29 cellular contexts compared by ENCODE assay signal in genomic region chr5:140973550-140973949, GRCh38. TPM values are rescaled to one million over a fixed set of nuclear protein-coding genes. Genes with fewer than 3 reads are reported as not detected.
"Had no signal": no experiment of that assay in that cellular context is flagged by ENCODE, and none has a peak within 500 bp of the region (broad histone marks: within the 10 kb centered on the region; RNA-seq: fewer than 3 reads in every experiment).

No MANE protein-coding gene starts in this region.

- H3K36me3 ChIP-seq: left lung, lower lobe of right lung, neural progenitor cell, neutrophil, ovary, right atrium auricular region, right lobe of liver, thyroid gland, transverse colon, upper lobe of left lung, vagina had no signal

- H3K4me3 ChIP-seq: left lung, lower lobe of right lung, neural progenitor cell, ovary, right atrium auricular region, right lobe of liver, smooth muscle cell, testis, thyroid gland, transverse colon, upper lobe of left lung, vagina had no signal

- ATAC-seq: left colon; left lung; lower lobe of right lung; natural killer cell; right lobe of liver; stimulated activated memory B cell treated with anti-CD40 and anti-IgM and Interleukin-4, amounts not matched to agents 10 μg/mL and 1 μg/mL and 100 μg/mL, for 72 hours; stimulated activated naive CD8-positive, alpha-beta T cell treated with anti-CD3 and anti-CD28 coated beads, Interleukin-15, amount 100 ng/mL, for 72 hours had no signal

- H3K9me3 ChIP-seq: left lung, lower lobe of right lung, neutrophil, ovary, right atrium auricular region, right lobe of liver, testis, thyroid gland, transverse colon, upper lobe of left lung, vagina had no signal

- H3K4me1 ChIP-seq: right atrium auricular region, thyroid gland, transverse colon, vagina had no signal

- H3K27ac ChIP-seq: left lung, lower lobe of right lung, neural progenitor cell, neutrophil, ovary, right atrium auricular region, right lobe of liver, testis, thyroid gland, transverse colon, upper lobe of left lung, vagina had no signal

- DNase-seq: hippocampal formation; kidney; left colon; left lung; lower lobe of right lung; mesendoderm; naive B cell; natural killer cell; nephron progenitor cell; ovary; right lobe of liver; stimulated activated CD4-positive, alpha-beta T cell treated with anti-CD3 and anti-CD28 coated beads, Interleukin-1b, Interleukin-23, amount 100 ng/mL, for 48 hours; stimulated activated CD4-positive, alpha-beta T cell treated with anti-CD3 and anti-CD28 coated beads, Interleukin-2, amount 100 ng/mL, for 48 hours; stimulated activated CD4-positive, alpha-beta T cell treated with anti-CD3 and anti-CD28 coated beads, Interleukin-4, amount 100 ng/mL, for 4 hours; stimulated activated CD8-positive, alpha-beta memory T cell treated with anti-CD3 and anti-CD28 coated beads, Interleukin-4, amount 100 ng/mL, for 48 hours; stimulated activated naive CD4-positive, alpha-beta T cell treated with Interleukin-2 at 50 U/mL for 16 hours; stimulated activated naive CD8-positive, alpha-beta T cell treated with anti-CD3 and anti-CD28 coated beads, Interleukin-15, amount 100 ng/mL, for 72 hours; substantia nigra; testis; thyroid gland; transverse colon; upper lobe of left lung had no signal

- H3K27me3 ChIP-seq: left lung, neutrophil, ovary, right atrium auricular region, right lobe of liver, testis, thyroid gland, transverse colon, upper lobe of left lung, vagina had no signal

RNA-seq across cellular contexts. Expression of gene PCDHAC2, which starts 7.3 kb away (rescaled TPM):
- total RNA-seq: mononuclear cell, natural killer cell had no signal

RNA-seq across cellular contexts. Expression of gene PCDHAC1, which starts 47.5 kb away (rescaled TPM):
- total RNA-seq: mononuclear cell, natural killer cell had no signal
